In the genomic region with DNA sequence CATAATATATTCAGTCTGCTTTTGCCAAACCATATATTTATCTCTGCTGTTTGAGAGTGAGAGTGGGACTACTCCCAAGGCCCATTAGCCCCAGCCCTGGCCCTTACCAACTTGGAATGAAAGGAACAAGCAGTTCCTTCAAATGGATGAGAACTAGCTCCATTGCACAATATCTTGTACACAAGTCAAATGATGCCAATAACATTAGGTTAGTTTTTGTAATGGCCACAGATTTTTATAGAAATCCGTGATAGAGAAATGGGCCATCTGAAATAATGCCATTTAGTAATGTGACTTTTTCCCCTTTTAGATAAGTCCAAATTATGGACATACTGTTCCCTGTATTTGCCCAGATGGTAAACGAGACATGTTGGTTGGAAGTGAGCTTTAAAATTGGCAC, we compare ENCODE assay signal across 22 cellular contexts.
DNase-seq lines count a peak whose midpoint lies in the region; ATAC-seq, FAIRE-seq and TF ChIP-seq lines count a peak whose summit lies in the region.
"Had no signal": no experiment of that assay in that cellular context is flagged by ENCODE, and none has a peak within 500 bp of the region (broad histone marks: within the 10 kb centered on the region; RNA-seq: fewer than 3 reads in every experiment).

No MANE protein-coding gene starts in this region.

- no peak overlapping the region for H2AFZ ChIP-seq in HepG2 (ENCODE audit: low read length)
- H2AFZ ChIP-seq: GM23248 had no signal

- WGBS in HepG2 (ENCODE audit: low lambda C conversion rate), result 0% methylated on average over 2 of the region's 2 CpGs
- 44% methylated on average over 2 of the region's 2 CpGs for WGBS in right lobe of liver (ENCODE audit: insufficient coverage, low coverage, low lambda C conversion rate, missing lambda C conversion rate)
- WGBS in esophagus squamous epithelium, 2 donors, result 70 to 85% methylated on average over 2 of the region's 2 CpGs
- WGBS in thyroid gland, 2 donors, result 90 to 92% methylated on average over 2 of the region's 2 CpGs

- FAIRE-seq in HepG2 (lab: Jason Lieb, UNC), result no peak
- FAIRE-seq: GM12892, GM19239, HTR-8/SVneo had no signal

- POLR2A ChIA-PET in HepG2 (lab: Yijun Ruan, JAX), result no interaction called here

- TF ChIP-seq CTCF in HepG2 (CRISPR knock-in tag; IDR thresholded peaks at IDR 0.05) (no peak), right lobe of liver (IDR thresholded peaks at IDR 0.05) (no peak), esophagus squamous epithelium (IDR thresholded peaks at IDR 0.05) (no peak), thyroid gland (IDR thresholded peaks at IDR 0.05) (no peak), endothelial cell (IDR thresholded peaks at IDR 0.05; ENCODE audit: unreplicated experiment) (no peak)

- H3K9me3 Mint-ChIP-seq in endothelial cell (ENCODE audit: unreplicated experiment), result no peaks in the 10 kb centered on the region
- H3K9me3 Mint-ChIP-seq: CD4-positive, alpha-beta memory T cell had no signal

- no peaks in the 10 kb centered on the region for H3K36me3 Mint-ChIP-seq in endothelial cell (ENCODE audit: low read depth, unreplicated experiment)
- H3K36me3 Mint-ChIP-seq: CD4-positive, alpha-beta memory T cell had no signal

- ATAC-seq in HepG2 (no peak), right lobe of liver (no peak)

- no peak overlapping the region for H3K4me2 ChIP-seq in HepG2 (ENCODE audit: low read depth, low read length)

- no peaks in the 10 kb centered on the region for H3K4me1 Mint-ChIP-seq in endothelial cell (ENCODE audit: unreplicated experiment)

- BruUV-seq in HepG2 (replicated peaks; lab: Mats Ljungman, UMichigan), result no TSS peak

- no peaks in the 10 kb centered on the region for H4K20me1 ChIP-seq in HepG2 (ENCODE audit: insufficient read depth, low read length)

- TF ChIP-seq EP300 in HepG2 (IDR thresholded peaks at IDR 0.05; ENCODE audit: low read depth in 2 of 2, low read length in 2 of 2) (no peak), HepG2 (CRISPR knock-in tag; IDR thresholded peaks at IDR 0.05; ENCODE audit: borderline replicate concordance) (no peak)

- H3K27me3 ChIP-seq in HepG2 (ENCODE audit: control insufficient read depth in 1 of 2, insufficient read depth in 2 of 2, low read length in 2 of 2) (no peaks in the 10 kb centered on the region; a peak in 1 of 5 replicates), right lobe of liver (no peaks in the 10 kb centered on the region), esophagus squamous epithelium (no peaks in the 10 kb centered on the region), thyroid gland (no peaks in the 10 kb centered on the region)
- H3K27me3 ChIP-seq: MG63 had no signal

- no peaks in the 10 kb centered on the region for H3K4me1 ChIP-seq in HepG2 (ENCODE audit: insufficient read depth, low read length)
- H3K4me1 ChIP-seq in right lobe of liver, result no peaks in the 10 kb centered on the region
- peaks cover 0 to 19% (median 0%) of the 10 kb centered on the region in 3 donors for H3K4me1 ChIP-seq in esophagus squamous epithelium
- H3K4me1 ChIP-seq in thyroid gland, result no peaks in the 10 kb centered on the region

- no peaks in the 10 kb centered on the region for H3K79me2 ChIP-seq in HepG2 (ENCODE audit: insufficient read depth, low read length)

- no peak overlapping the region for H3K4me3 Mint-ChIP-seq in endothelial cell (ENCODE audit: unreplicated experiment)
- H3K4me3 Mint-ChIP-seq: B cell had no signal

- CTCF ChIA-PET in HepG2 (lab: Yijun Ruan, JAX; ENCODE audit: low intra/inter-chr PET ratio, low total read pairs), result no interaction called here

- H3K9me3 ChIP-seq in HepG2 (ENCODE audit: low read length) (no peaks in the 10 kb centered on the region), right lobe of liver (no peaks in the 10 kb centered on the region), esophagus squamous epithelium (no peaks in the 10 kb centered on the region), thyroid gland (no peaks in the 10 kb centered on the region)
- H3K9me3 ChIP-seq: MG63 had no signal

- intact Hi-C loops in HepG2 (cut with micrococcal nuclease; ENCODE audit: unreplicated experiment), result no loop called here
- intact Hi-C loops in right lobe of liver (cut with DNase I), result no loop called here
- intact Hi-C loops in esophagus squamous epithelium (cut with DNase I), result loop anchor here (10.0 kb wide), 2 partner anchors 175 to 385 kb away; partner anchors contain the start of gene BACH2
- intact Hi-C loops in thyroid gland (cut with DNase I), result no loop called here

- TF ChIP-seq POLR2A in HepG2 (IDR thresholded peaks at IDR 0.05; ENCODE audit: insufficient read depth in 1 of 2, low read depth in 2 of 2, low read length in 2 of 2) (no peak), right lobe of liver (IDR thresholded peaks at IDR 0.05) (no peak), esophagus squamous epithelium (IDR thresholded peaks at IDR 0.05) (no peak), thyroid gland (IDR thresholded peaks at IDR 0.05) (no peak)

- no peak for TF ChIP-seq RAD21 in HepG2 (CRISPR knock-in tag; IDR thresholded peaks at IDR 0.05)

- H3K27ac Mint-ChIP-seq in endothelial cell (ENCODE audit: unreplicated experiment), result no peak overlapping the region
- H3K27ac Mint-ChIP-seq: B cell; CD4-positive, alpha-beta memory T cell had no signal

- H3K27ac ChIP-seq in HepG2 (ENCODE audit: extremely low read length, insufficient read depth, low read length) (no peak overlapping the region), right lobe of liver (no peak overlapping the region), esophagus squamous epithelium (peak overlapping the region in 2 of 4 donors; percentile 1 to 29), thyroid gland (no peak overlapping the region)
- H3K27ac ChIP-seq: GM23248 had no signal

- in situ Hi-C loops in HepG2 (cut with HindIII; ENCODE audit: extremely low pct_ligation_motif_present, low pct_unique_long_range_greater_than_20kb), result no loop called here

- H3K9ac ChIP-seq in HepG2 (ENCODE audit: insufficient read depth, low read depth, low read length), result no peak overlapping the region
- H3K9ac ChIP-seq: GM23248 had no signal

- DNase-seq in HepG2 (ENCODE audit: low spot score) (no peak), right lobe of liver (no peak), cerebellar cortex (ENCODE audit: low spot score) (peak; percentile 51), renal cortical epithelial cell (ENCODE audit: low read depth) (peak; percentile 21), esophagus squamous epithelium (lab: John Stamatoyannopoulos, UW) (no peak), thyroid gland (no peak), endothelial cell (ENCODE audit: low spot score) (no peak)
- no peak for DNase-seq in stimulated activated CD4-positive, alpha-beta T cell treated with anti-CD3 and anti-CD28 coated beads, Interleukin-4, amount 100 ng/mL, for 4 hours
- DNase-seq: ACHN; CD4-positive, alpha-beta memory T cell; DMS79; GDM1; GM23248; KBM-7; MG63; NCI-H1105 treated with DMSO at 0.1 percent for 48 hours; NCI-H187; NCI-H446 had no signal

- no peaks in the 10 kb centered on the region for H3K27me3 Mint-ChIP-seq in endothelial cell (ENCODE audit: unreplicated experiment)
- H3K27me3 Mint-ChIP-seq: CD4-positive, alpha-beta memory T cell had no signal

- H3K36me3 ChIP-seq in HepG2 (replicated peaks in 1 of 2; ENCODE audit: control insufficient read depth in 1 of 2, insufficient read depth in 2 of 2, low read length in 2 of 2) (no peaks in the 10 kb centered on the region), right lobe of liver (no peaks in the 10 kb centered on the region), esophagus squamous epithelium (no peaks in the 10 kb centered on the region), thyroid gland (no peaks in the 10 kb centered on the region)
- H3K36me3 ChIP-seq: MG63 had no signal

- no peak overlapping the region for H3K4me3 ChIP-seq in HepG2 (replicated peaks in 1 of 3; ENCODE audit: insufficient read depth in 1 of 3, low read depth in 2 of 3, low read length in 3 of 3)
- H3K4me3 ChIP-seq in right lobe of liver, result no peak overlapping the region
- H3K4me3 ChIP-seq in esophagus squamous epithelium, result no peak overlapping the region
- no peak overlapping the region for H3K4me3 ChIP-seq in thyroid gland (replicated peaks in 1 of 3)
- H3K4me3 ChIP-seq: GM23248, MG63 had no signal

TF ChIP-seq in HepG2, 621 proteins besides CTCF, POLR2A, EP300 and RAD21:
- TF ChIP-seq HNRNPH1 (optimal IDR thresholded peaks at IDR 0.05; ENCODE audit: low read depth, low read length) (no peak), CEBPB (IDR thresholded peaks at IDR 0.05; ENCODE audit: borderline replicate concordance, low read depth, low read length) (peak; percentile 57), MLX (CRISPR knock-in tag; IDR thresholded peaks at IDR 0.05) (no peak), ZNF10 (CRISPR knock-in tag; IDR thresholded peaks at IDR 0.05; ENCODE audit: borderline replicate concordance, low read depth) (no peak), SMC3 (IDR thresholded peaks at IDR 0.05; ENCODE audit: low read length) (no peak)

Comparison
In these comparisons a context has a peak if more than half of its experiments do, and no peak if none do; other contexts are left out.
1. DNase-seq: peak in cerebellar cortex (single experiment) and renal cortical epithelial cell (single experiment); none in HepG2 (single experiment), right lobe of liver (0 of 3), stimulated activated CD4-positive, alpha-beta T cell treated with anti-CD3 and anti-CD28 coated beads, Interleukin-4, amount 100 ng/mL, for 4 hours (0 of 2), esophagus squamous epithelium (single experiment), thyroid gland (0 of 2) and endothelial cell (single experiment).